Comparison of ENCODE assay signal across 16 cellular contexts in the genomic region with DNA sequence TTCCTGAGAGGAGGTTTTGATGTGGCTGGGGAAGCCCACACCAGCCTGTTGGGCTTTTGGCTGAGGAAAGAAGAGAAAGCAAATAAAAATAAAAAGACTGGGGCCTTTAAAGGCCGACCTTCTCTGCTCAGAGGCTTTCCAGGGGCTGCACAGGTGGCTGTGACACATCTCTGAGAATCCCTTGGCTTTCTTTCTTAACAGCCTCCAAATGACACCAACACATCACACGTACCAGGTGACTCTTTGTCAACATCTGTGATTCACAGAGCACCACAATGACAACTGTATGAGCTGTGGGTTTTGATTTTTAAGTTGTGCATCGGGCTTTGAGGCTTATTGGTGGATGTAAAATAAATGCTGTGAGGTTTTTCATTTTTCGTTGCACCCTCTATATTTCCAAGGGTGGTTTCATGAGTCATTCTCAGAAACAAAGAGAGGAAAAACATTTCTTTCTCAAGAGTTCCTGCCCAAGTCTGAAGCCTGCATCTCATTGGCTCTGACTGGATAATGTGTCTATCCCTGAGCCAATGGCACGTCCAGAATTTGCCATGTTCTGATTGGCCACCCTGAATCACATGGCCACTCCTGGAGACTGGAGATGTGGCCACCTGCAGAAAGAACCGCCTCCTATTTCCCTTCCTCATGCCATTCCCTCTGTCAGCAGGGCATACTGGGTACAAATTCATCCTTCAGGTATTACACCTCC.
"Had no signal": no experiment of that assay in that cellular context is flagged by ENCODE, and none has a peak within 500 bp of the region (broad histone marks: within the 10 kb centered on the region; RNA-seq: fewer than 3 reads in every experiment).

No MANE protein-coding gene starts in this region.

- H3K4me1 Mint-ChIP-seq: activated CD4-positive, alpha-beta memory T cell treated with anti-CD3 and anti-CD28 coated beads, Interleukin-2, amount 10 ng/mL, durations not matched to agents 7 days and 5 days; activated CD8-positive, alpha-beta memory T cell treated with anti-CD3 and anti-CD28 coated beads, Interleukin-2, amount 10 ng/mL, durations not matched to agents 7 days and 5 days; activated naive CD8-positive, alpha-beta T cell treated with anti-CD3 and anti-CD28 coated beads for 36 hours; brain had no signal

- H3K36me3 Mint-ChIP-seq: activated CD8-positive, alpha-beta memory T cell treated with anti-CD3 and anti-CD28 coated beads, Interleukin-2, amount 10 ng/mL, durations not matched to agents 7 days and 5 days; activated naive CD8-positive, alpha-beta T cell treated with anti-CD3 and anti-CD28 coated beads for 36 hours; brain had no signal

- H3K4me3 Mint-ChIP-seq: activated CD4-positive, alpha-beta memory T cell treated with anti-CD3 and anti-CD28 coated beads, Interleukin-2, amount 10 ng/mL, durations not matched to agents 7 days and 5 days; activated CD8-positive, alpha-beta memory T cell treated with anti-CD3 and anti-CD28 coated beads, Interleukin-2, amount 10 ng/mL, durations not matched to agents 7 days and 5 days; activated naive CD8-positive, alpha-beta T cell treated with anti-CD3 and anti-CD28 coated beads for 36 hours; brain had no signal

- H3K27ac Mint-ChIP-seq: activated CD4-positive, alpha-beta memory T cell treated with anti-CD3 and anti-CD28 coated beads, Interleukin-2, amount 10 ng/mL, durations not matched to agents 7 days and 5 days; activated CD8-positive, alpha-beta memory T cell treated with anti-CD3 and anti-CD28 coated beads, Interleukin-2, amount 10 ng/mL, durations not matched to agents 7 days and 5 days; activated naive CD8-positive, alpha-beta T cell treated with anti-CD3 and anti-CD28 coated beads for 36 hours; brain; progenitor cell of endocrine pancreas had no signal

- H3K27ac ChIP-seq: foreskin keratinocyte, left ventricle myocardium inferior, WERI-Rb-1 had no signal

- H3K4me1 ChIP-seq: foreskin keratinocyte, left ventricle myocardium inferior had no signal

- H3K36me3 ChIP-seq: left ventricle myocardium inferior, WERI-Rb-1 had no signal

- DNase-seq: activated CD4-positive, alpha-beta memory T cell treated with anti-CD3 and anti-CD28 coated beads, Interleukin-2, amount 10 ng/mL, durations not matched to agents 7 days and 5 days; activated CD4-positive, alpha-beta T cell treated with anti-CD3 and anti-CD28 coated beads for 48 hours; activated CD8-positive, alpha-beta memory T cell treated with anti-CD3 and anti-CD28 coated beads, Interleukin-2, amount 10 ng/mL, durations not matched to agents 7 days and 5 days; activated naive CD4-positive, alpha-beta T cell; activated naive CD8-positive, alpha-beta T cell treated with anti-CD3 and anti-CD28 coated beads for 36 hours; amniotic stem cell; central memory CD4-positive, alpha-beta T cell; foreskin keratinocyte; glutamatergic neuron; kidney; left ventricle myocardium inferior; stimulated activated CD8-positive, alpha-beta memory T cell treated with anti-CD3 and anti-CD28 coated beads, Interleukin-4, amount 100 ng/mL, for 48 hours; stimulated activated naive CD4-positive, alpha-beta T cell treated with Interleukin-2 at 50 U/mL for 16 hours; WERI-Rb-1 had no signal

- H3K27me3 Mint-ChIP-seq: activated CD4-positive, alpha-beta memory T cell treated with anti-CD3 and anti-CD28 coated beads, Interleukin-2, amount 10 ng/mL, durations not matched to agents 7 days and 5 days; activated CD8-positive, alpha-beta memory T cell treated with anti-CD3 and anti-CD28 coated beads, Interleukin-2, amount 10 ng/mL, durations not matched to agents 7 days and 5 days had no signal

- H3K4me3 ChIP-seq: left ventricle myocardium inferior had no signal

- H3K27me3 ChIP-seq: foreskin keratinocyte had no signal
